ENCODE assay signal across 14 cellular contexts in the genomic region with DNA sequence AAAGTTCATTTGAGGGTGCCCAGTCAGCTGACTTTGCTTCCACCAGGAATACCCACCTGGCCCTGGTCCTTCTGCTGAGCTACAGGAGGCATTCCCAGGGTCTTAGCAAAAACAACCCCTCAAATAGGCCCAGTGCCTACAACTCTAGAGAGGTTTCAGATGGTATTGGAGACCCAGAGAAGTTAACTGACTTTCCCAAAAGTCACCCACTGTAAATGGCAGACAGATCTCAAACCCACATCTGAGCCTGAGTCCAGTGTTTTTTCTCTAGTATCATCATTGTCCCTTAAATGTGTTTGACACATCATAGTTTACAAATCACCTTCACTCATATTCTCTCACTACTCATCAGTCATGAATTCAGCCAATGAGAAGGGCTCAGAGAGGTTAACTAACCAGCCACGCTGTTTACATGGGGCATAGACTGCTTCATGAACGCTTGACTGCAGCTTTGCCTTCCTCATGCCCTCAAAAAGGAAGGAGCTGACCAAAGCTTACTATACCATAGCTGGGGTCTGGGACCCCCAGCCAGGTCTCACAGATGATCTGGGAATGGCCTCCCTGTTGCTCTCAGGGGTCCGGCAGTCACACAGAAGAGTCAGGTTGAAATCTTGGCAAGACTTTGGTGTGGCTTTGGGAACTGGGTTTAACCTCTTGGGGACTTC. TPM values are rescaled to one million over a fixed set of nuclear protein-coding genes. Genes with fewer than 3 reads are reported as not detected.
"Had no signal": no experiment of that assay in that cellular context is flagged by ENCODE, and none has a peak within 500 bp of the region (broad histone marks: within the 10 kb centered on the region; RNA-seq: fewer than 3 reads in every experiment).

No MANE protein-coding gene starts in this region.

- H3K27ac Mint-ChIP-seq: stimulated activated memory B cell treated with anti-CD40 and anti-IgM and Interleukin-4, amounts not matched to agents 10 μg/mL and 1 μg/mL and 100 μg/mL, for 72 hours had no signal

- H3K9me3 Mint-ChIP-seq: activated naive CD4-positive, alpha-beta T cell treated with anti-CD3 and anti-CD28 coated beads, Interleukin-2, amount 50 U/mL, for 24 hours; naive B cell; stimulated activated memory B cell treated with anti-CD40 and anti-IgM and Interleukin-4, amounts not matched to agents 10 μg/mL and 1 μg/mL and 100 μg/mL, for 72 hours had no signal

- FAIRE-seq: astrocyte, bronchial epithelial cell had no signal

- H3K9me3 ChIP-seq: adrenal gland, esophagus squamous epithelium, mucosa of descending colon, sigmoid colon, testis, upper lobe of left lung had no signal

- H3K36me3 ChIP-seq: adrenal gland, sigmoid colon had no signal

- H3K36me3 Mint-ChIP-seq: activated naive CD4-positive, alpha-beta T cell treated with anti-CD3 and anti-CD28 coated beads, Interleukin-2, amount 50 U/mL, for 24 hours; naive B cell had no signal

- DNase-seq: activated gamma-delta T cell, esophagus squamous epithelium had no signal

- H3K27ac ChIP-seq: adrenal gland, esophagus squamous epithelium, sigmoid colon, testis, upper lobe of left lung had no signal

- H3K4me3 Mint-ChIP-seq: stimulated activated memory B cell treated with anti-CD40 and anti-IgM and Interleukin-4, amounts not matched to agents 10 μg/mL and 1 μg/mL and 100 μg/mL, for 72 hours had no signal

- H3K27me3 ChIP-seq: testis had no signal

- H3K4me3 ChIP-seq: adrenal gland, esophagus squamous epithelium, mucosa of descending colon, sigmoid colon, testis, upper lobe of left lung had no signal

RNA-seq across cellular contexts. Expression of a gene that starts 3.7 kb away (rescaled TPM):
- total RNA-seq: bronchial epithelial cell, chondrocyte, dermis blood vessel endothelial cell, sigmoid colon had no signal

RNA-seq across cellular contexts. Expression of a gene that starts 16.4 kb away (rescaled TPM):
- total RNA-seq: bronchial epithelial cell, chondrocyte had no signal

RNA-seq across cellular contexts. Expression of a gene that starts 16.5 kb away (rescaled TPM):
- total RNA-seq: astrocyte, bronchial epithelial cell, chondrocyte had no signal
